Comparison of ENCODE assay signal across 8 cellular contexts in the genomic region with DNA sequence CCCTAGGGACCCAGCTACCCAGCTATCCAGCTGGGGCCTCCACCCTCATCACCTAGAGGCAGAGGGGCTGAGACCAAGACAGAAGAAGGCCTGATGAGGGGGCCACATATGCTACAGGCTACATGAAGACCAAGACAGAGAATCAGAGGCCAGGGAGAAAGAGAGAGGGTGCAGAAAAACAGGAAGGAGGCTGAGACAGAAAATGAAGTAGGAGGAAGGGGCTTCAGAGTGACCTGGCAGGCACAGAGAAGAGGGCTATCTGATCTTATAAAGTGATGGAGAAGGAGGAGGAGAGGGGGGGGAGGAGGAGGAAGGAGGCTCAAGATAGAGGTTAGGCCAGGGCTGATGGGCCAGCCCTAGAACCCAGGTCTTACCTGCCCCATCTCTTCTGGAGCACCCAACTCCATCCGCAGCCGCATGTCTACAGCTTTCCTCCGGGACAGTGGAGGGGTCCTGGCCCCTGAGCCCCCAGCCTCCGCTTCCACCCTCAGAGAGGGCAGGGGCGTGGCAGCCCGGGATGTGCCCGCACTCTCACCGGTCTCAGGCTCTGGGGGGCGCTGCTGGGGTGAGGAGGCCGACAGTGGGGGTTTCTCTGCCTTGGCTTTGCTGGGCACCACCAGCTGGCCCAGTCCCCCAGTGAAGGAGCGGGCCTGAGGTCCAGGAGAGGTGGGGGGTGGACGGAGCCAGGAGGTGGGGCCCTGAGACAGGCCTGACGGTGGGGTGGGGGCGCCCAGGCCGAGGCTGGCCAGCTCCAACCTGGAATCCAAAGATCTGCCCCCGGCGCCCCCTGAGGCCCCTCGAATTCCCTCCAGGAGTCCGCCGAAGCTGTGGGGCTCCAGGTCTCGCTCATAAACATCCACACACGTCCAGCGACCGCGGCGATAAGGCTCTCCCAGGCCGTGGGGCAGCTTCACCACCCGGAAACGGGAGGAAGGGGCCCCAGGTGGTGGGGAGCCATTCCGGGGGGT. TPM values are rescaled to one million over a fixed set of nuclear protein-coding genes. Genes with fewer than 3 reads are reported as not detected.
DNase-seq lines count a peak whose midpoint lies in the region; ATAC-seq and TF ChIP-seq lines count a peak whose summit lies in the region.

No MANE protein-coding gene starts in this region.

- ATAC-seq in Right ventricle myocardium inferior (no peak), left ventricle myocardium superior (no peak), HG03280 (IDR thresholded peaks at IDR 0.05; ENCODE audit: unreplicated experiment) (no peak)

- H3K4me3 ChIP-seq in left ventricle myocardium inferior: peak overlapping the region; percentile 99

- no peak for TF ChIP-seq CTCF in left ventricle myocardium inferior (IDR thresholded peaks at IDR 0.05; ENCODE audit: borderline replicate concordance)

- H3K9me3 Mint-ChIP-seq in activated T-helper 1 cell treated with anti-CD3 and anti-CD28 coated beads, Interleukin-12 subunit alpha, Interleukin-12 subunit beta, Interleukin-2, Interleukin-4 antibody, amounts not matched to agents 30 ng/mL and 10 ng/mL and 1 ng/mL, durations not matched to agents 14 hours and 24 hours and 36 hours: no peaks in the 10 kb centered on the region

- no peaks in the 10 kb centered on the region for H3K27me3 ChIP-seq in left ventricle myocardium inferior (ENCODE audit: low read depth)

- no peaks in the 10 kb centered on the region for H3K9me3 ChIP-seq in left ventricle myocardium inferior (replicated peaks)

- H3K4me1 ChIP-seq in left ventricle myocardium inferior: peaks cover 75% of the 10 kb centered on the region

- peaks cover 40% of the 10 kb centered on the region for H3K4me1 Mint-ChIP-seq in activated T-helper 1 cell treated with anti-CD3 and anti-CD28 coated beads, Interleukin-12 subunit alpha, Interleukin-12 subunit beta, Interleukin-2, Interleukin-4 antibody, amounts not matched to agents 30 ng/mL and 10 ng/mL and 1 ng/mL, durations not matched to agents 14 hours and 24 hours and 36 hours (ENCODE audit: low read depth)

- DNase-seq in Right ventricle myocardium inferior (ENCODE audit: missing footprints) (peak; percentile 54), left ventricle myocardium superior (no peak), left ventricle myocardium inferior (no peak), DMS53 treated with DMSO at 0.1 percent for 48 hours (lab: John Stamatoyannopoulos, UW; ENCODE audit: unreplicated experiment) (no peak), dedifferentiated amniotic fluid mesenchymal stem cell (ENCODE audit: extremely low spot score) (no peak)
- no peak for DNase-seq in activated T-helper 1 cell treated with anti-CD3 and anti-CD28 coated beads, Interleukin-12 subunit alpha, Interleukin-12 subunit beta, Interleukin-2, Interleukin-4 antibody, amounts not matched to agents 30 ng/mL and 10 ng/mL and 1 ng/mL, durations not matched to agents 14 hours and 24 hours and 36 hours (ENCODE audit: low spot score)
- peak; percentile 30 for DNase-seq in stimulated activated CD4-positive, alpha-beta T cell treated with anti-CD3 and anti-CD28 coated beads, Interleukin-12 subunit alpha, Interleukin-12 subunit beta, amount 100 ng/mL, for 4 hours

- H3K36me3 ChIP-seq in left ventricle myocardium inferior: peaks cover 24% of the 10 kb centered on the region

- peak overlapping the region; percentile 82 for H3K27ac Mint-ChIP-seq in activated T-helper 1 cell treated with anti-CD3 and anti-CD28 coated beads, Interleukin-12 subunit alpha, Interleukin-12 subunit beta, Interleukin-2, Interleukin-4 antibody, amounts not matched to agents 30 ng/mL and 10 ng/mL and 1 ng/mL, durations not matched to agents 14 hours and 24 hours and 36 hours

- H3K36me3 Mint-ChIP-seq in activated T-helper 1 cell treated with anti-CD3 and anti-CD28 coated beads, Interleukin-12 subunit alpha, Interleukin-12 subunit beta, Interleukin-2, Interleukin-4 antibody, amounts not matched to agents 30 ng/mL and 10 ng/mL and 1 ng/mL, durations not matched to agents 14 hours and 24 hours and 36 hours (ENCODE audit: low read depth): peaks cover 31% of the 10 kb centered on the region

- H3K27me3 Mint-ChIP-seq in activated T-helper 1 cell treated with anti-CD3 and anti-CD28 coated beads, Interleukin-12 subunit alpha, Interleukin-12 subunit beta, Interleukin-2, Interleukin-4 antibody, amounts not matched to agents 30 ng/mL and 10 ng/mL and 1 ng/mL, durations not matched to agents 14 hours and 24 hours and 36 hours (ENCODE audit: insufficient read depth): peaks cover 1% of the 10 kb centered on the region

- H3K4me3 Mint-ChIP-seq in activated T-helper 1 cell treated with anti-CD3 and anti-CD28 coated beads, Interleukin-12 subunit alpha, Interleukin-12 subunit beta, Interleukin-2, Interleukin-4 antibody, amounts not matched to agents 30 ng/mL and 10 ng/mL and 1 ng/mL, durations not matched to agents 14 hours and 24 hours and 36 hours: peak overlapping the region; percentile 99

- peak overlapping the region; percentile 97 for H3K27ac ChIP-seq in left ventricle myocardium inferior (replicated peaks)

- intact Hi-C loops in Right ventricle myocardium inferior (cut with DNase I): no loop called here
- intact Hi-C loops in left ventricle myocardium superior (cut with micrococcal nuclease): no loop called here
- intact Hi-C loops in activated T-helper 1 cell treated with anti-CD3 and anti-CD28 coated beads, Interleukin-12 subunit alpha, Interleukin-12 subunit beta, Interleukin-2, Interleukin-4 antibody, amounts not matched to agents 30 ng/mL and 10 ng/mL and 1 ng/mL, durations not matched to agents 14 hours and 24 hours and 36 hours (cut with micrococcal nuclease): loop anchor here (5.0 kb wide), 2 partner anchors 215 to 250 kb away; partner anchors contain the start of gene GIGYF1
- intact Hi-C loops in left ventricle myocardium inferior (cut with micrococcal nuclease): loop anchor here (10.0 kb wide), 1 partner anchor 68 kb away; no protein-coding TSS in a partner anchor

RNA-seq across cellular contexts. Expression of gene TSC22D4, which starts 1.8 kb away (rescaled TPM):
- 50.3 TPM for total RNA-seq in Right ventricle myocardium inferior
- 51.1 TPM for total RNA-seq in left ventricle myocardium superior
- total RNA-seq in activated T-helper 1 cell treated with anti-CD3 and anti-CD28 coated beads, Interleukin-12 subunit alpha, Interleukin-12 subunit beta, Interleukin-2, Interleukin-4 antibody, amounts not matched to agents 30 ng/mL and 10 ng/mL and 1 ng/mL, durations not matched to agents 14 hours and 24 hours and 36 hours: 126 and 134 TPM in 2 replicates
- 47.5 TPM for total RNA-seq in left ventricle myocardium inferior

RNA-seq across cellular contexts. Expression of gene NYAP1, which starts 6.5 kb away (rescaled TPM):
- total RNA-seq in Right ventricle myocardium inferior (0.54 TPM), left ventricle myocardium superior (0.32 TPM), left ventricle myocardium inferior (0.38 TPM)
- total RNA-seq in activated T-helper 1 cell treated with anti-CD3 and anti-CD28 coated beads, Interleukin-12 subunit alpha, Interleukin-12 subunit beta, Interleukin-2, Interleukin-4 antibody, amounts not matched to agents 30 ng/mL and 10 ng/mL and 1 ng/mL, durations not matched to agents 14 hours and 24 hours and 36 hours: 0.23 and 0.37 TPM in 2 replicates

RNA-seq across cellular contexts. Expression of gene SPACDR, which starts 13.1 kb away (rescaled TPM):
- total RNA-seq in Right ventricle myocardium inferior (0.35 TPM), left ventricle myocardium superior (0.32 TPM), left ventricle myocardium inferior (0.88 TPM)
- total RNA-seq in activated T-helper 1 cell treated with anti-CD3 and anti-CD28 coated beads, Interleukin-12 subunit alpha, Interleukin-12 subunit beta, Interleukin-2, Interleukin-4 antibody, amounts not matched to agents 30 ng/mL and 10 ng/mL and 1 ng/mL, durations not matched to agents 14 hours and 24 hours and 36 hours: 2.8 and 2.9 TPM in 2 replicates

RNA-seq across cellular contexts. Expression of gene PPP1R35, which starts 40.9 kb away (rescaled TPM):
- total RNA-seq in Right ventricle myocardium inferior (12.4 TPM), left ventricle myocardium superior (10.3 TPM), left ventricle myocardium inferior (10.8 TPM)
- total RNA-seq in activated T-helper 1 cell treated with anti-CD3 and anti-CD28 coated beads, Interleukin-12 subunit alpha, Interleukin-12 subunit beta, Interleukin-2, Interleukin-4 antibody, amounts not matched to agents 30 ng/mL and 10 ng/mL and 1 ng/mL, durations not matched to agents 14 hours and 24 hours and 36 hours: 57.6 and 58.6 TPM in 2 replicates

RNA-seq across cellular contexts. Expression of gene MEPCE, which starts 47.6 kb away (rescaled TPM):
- total RNA-seq in Right ventricle myocardium inferior: 24.9 TPM
- total RNA-seq in left ventricle myocardium superior: 25.8 TPM
- total RNA-seq in activated T-helper 1 cell treated with anti-CD3 and anti-CD28 coated beads, Interleukin-12 subunit alpha, Interleukin-12 subunit beta, Interleukin-2, Interleukin-4 antibody, amounts not matched to agents 30 ng/mL and 10 ng/mL and 1 ng/mL, durations not matched to agents 14 hours and 24 hours and 36 hours: 57.6 and 58.8 TPM in 2 replicates
- total RNA-seq in left ventricle myocardium inferior: 23.6 TPM

Comparison
In these comparisons a context has a peak if more than half of its experiments do, and no peak if none do; other contexts are left out.
1. DNase-seq: peak in Right ventricle myocardium inferior (single experiment) and stimulated activated CD4-positive, alpha-beta T cell treated with anti-CD3 and anti-CD28 coated beads, Interleukin-12 subunit alpha, Interleukin-12 subunit beta, amount 100 ng/mL, for 4 hours (single experiment); none in left ventricle myocardium superior (single experiment), activated T-helper 1 cell treated with anti-CD3 and anti-CD28 coated beads, Interleukin-12 subunit alpha, Interleukin-12 subunit beta, Interleukin-2, Interleukin-4 antibody, amounts not matched to agents 30 ng/mL and 10 ng/mL and 1 ng/mL, durations not matched to agents 14 hours and 24 hours and 36 hours (single experiment), left ventricle myocardium inferior (single experiment), DMS53 treated with DMSO at 0.1 percent for 48 hours (single experiment) and dedifferentiated amniotic fluid mesenchymal stem cell (single experiment).
2. intact Hi-C loops: an anchor here in activated T-helper 1 cell treated with anti-CD3 and anti-CD28 coated beads, Interleukin-12 subunit alpha, Interleukin-12 subunit beta, Interleukin-2, Interleukin-4 antibody, amounts not matched to agents 30 ng/mL and 10 ng/mL and 1 ng/mL, durations not matched to agents 14 hours and 24 hours and 36 hours (5.0 kb wide) and left ventricle myocardium inferior (10.0 kb wide); none called in Right ventricle myocardium inferior and left ventricle myocardium superior.